9 cellular contexts compared by ENCODE assay signal in genomic region chr12:5083955-5084849, GRCh38. TPM values are rescaled to one million over a fixed set of nuclear protein-coding genes. Genes with fewer than 3 reads are reported as not detected.
A peak's percentile ranks its signal among the peaks of the same experiment; 100 is the strongest.
DNase-seq lines count a peak whose midpoint lies in the region; ATAC-seq and FAIRE-seq lines count a peak whose summit lies in the region.
"Had no signal": no experiment of that assay in that cellular context is flagged by ENCODE, and none has a peak within 500 bp of the region (broad histone marks: within the 10 kb centered on the region; RNA-seq: fewer than 3 reads in every experiment).

No MANE protein-coding gene starts in this region.

- peaks cover 2% of the 10 kb centered on the region for H3K4me1 ChIP-seq in right cardiac atrium (ENCODE audit: control insufficient read depth, insufficient read depth, low read length)

- H3K27me3 ChIP-seq in right cardiac atrium (ENCODE audit: control insufficient read depth, insufficient read depth), result no peaks in the 10 kb centered on the region

- no peaks in the 10 kb centered on the region for H3K27me3 Mint-ChIP-seq in activated CD8-positive, alpha-beta T cell treated with anti-CD3 and anti-CD28 coated beads, Interleukin-2, amount 10 ng/mL, durations not matched to agents 7 days and 5 days (ENCODE audit: low read depth)

- no peaks in the 10 kb centered on the region for H3K36me3 Mint-ChIP-seq in activated CD8-positive, alpha-beta T cell treated with anti-CD3 and anti-CD28 coated beads, Interleukin-2, amount 10 ng/mL, durations not matched to agents 7 days and 5 days (ENCODE audit: low read depth)

- 43% methylated on average over 11 of the region's 11 CpGs for WGBS in right cardiac atrium

- no peaks in the 10 kb centered on the region for H3K9me3 Mint-ChIP-seq in activated CD8-positive, alpha-beta T cell treated with anti-CD3 and anti-CD28 coated beads, Interleukin-2, amount 10 ng/mL, durations not matched to agents 7 days and 5 days (ENCODE audit: insufficient read depth)

- H3K9me3 ChIP-seq in right cardiac atrium (ENCODE audit: control insufficient read depth, low read length), result no peaks in the 10 kb centered on the region

- POLR2A ChIA-PET in activated CD8-positive, alpha-beta T cell treated with anti-CD3 and anti-CD28 coated beads, Interleukin-2, amount 10 ng/mL, durations not matched to agents 7 days and 5 days (lab: Charles Lee), result no interaction called here

- no peak overlapping the region for H3K27ac Mint-ChIP-seq in activated CD8-positive, alpha-beta T cell treated with anti-CD3 and anti-CD28 coated beads, Interleukin-2, amount 10 ng/mL, durations not matched to agents 7 days and 5 days

- no peak overlapping the region for H3K27ac ChIP-seq in right cardiac atrium (ENCODE audit: low read length)
- H3K27ac ChIP-seq: epithelial cell of prostate had no signal

- no peak overlapping the region for H3K4me3 Mint-ChIP-seq in activated CD8-positive, alpha-beta T cell treated with anti-CD3 and anti-CD28 coated beads, Interleukin-2, amount 10 ng/mL, durations not matched to agents 7 days and 5 days

- intact Hi-C loops in right cardiac atrium (cut with DNase I), result loop anchor here (2.0 to 10.0 kb wide), 4 partner anchors 61 to 229 kb away; no protein-coding TSS in a partner anchor

- H3K4me3 ChIP-seq in right cardiac atrium (ENCODE audit: low read length), result no peak overlapping the region

- peak; percentile 91 for FAIRE-seq in A204.1 (lab: Jason Lieb, UNC)

- in situ Hi-C loops in G401 (cut with HindIII; ENCODE audit: low sequenced_read_pairs), result no loop called here

- peak; percentile 81 for DNase-seq in G401 (ENCODE audit: low spot score)
- peak; percentile 20 for DNase-seq in NCI-H1417 treated with DMSO at 0.1 percent for 48 hours (lab: John Stamatoyannopoulos, UW)
- peak; percentile 42 for DNase-seq in activated CD8-positive, alpha-beta T cell treated with anti-CD3 and anti-CD28 coated beads, Interleukin-2, amount 10 ng/mL, durations not matched to agents 7 days and 5 days
- DNase-seq in right cardiac atrium, result no peak
- DNase-seq in smooth muscle cell of the brain vasculature (ENCODE audit: low read depth, low spot score), result peak; percentile 37

- CTCF ChIA-PET in activated CD8-positive, alpha-beta T cell treated with anti-CD3 and anti-CD28 coated beads, Interleukin-2, amount 10 ng/mL, durations not matched to agents 7 days and 5 days (lab: Charles Lee), result interaction anchor here (0.6 to 5.5 kb wide), 8 partner anchors 10 to 226 kb away, joined by 3 to 33 read pairs (median 4); no protein-coding TSS in a partner anchor

- no peak for ATAC-seq in activated CD8-positive, alpha-beta T cell treated with anti-CD3 and anti-CD28 coated beads, Interleukin-2, amount 10 ng/mL, durations not matched to agents 7 days and 5 days
- ATAC-seq in right cardiac atrium (peak; percentile 63 to 67), HG02885 (IDR thresholded peaks at IDR 0.05; ENCODE audit: poor library complexity, unreplicated experiment) (no peak), HG03521 (IDR thresholded peaks at IDR 0.05; ENCODE audit: unreplicated experiment) (no peak)

- no peaks in the 10 kb centered on the region for H3K4me1 Mint-ChIP-seq in activated CD8-positive, alpha-beta T cell treated with anti-CD3 and anti-CD28 coated beads, Interleukin-2, amount 10 ng/mL, durations not matched to agents 7 days and 5 days (ENCODE audit: low read depth)

RNA-seq across cellular contexts. Expression of gene KCNA5, which starts 40.5 kb away (rescaled TPM):
- total RNA-seq in G401 (2014; rRNA removed; shearing (Covaris generic)), result not detected in 2 replicates
- not detected for total RNA-seq in activated CD8-positive, alpha-beta T cell treated with anti-CD3 and anti-CD28 coated beads, Interleukin-2, amount 10 ng/mL, durations not matched to agents 7 days and 5 days
- total RNA-seq in right cardiac atrium, result 100 to 1,000 TPM; 119 to 171 (median 134) TPM
- 77.6 TPM for polyA plus RNA-seq in right cardiac atrium

Comparison
In these comparisons a context has a peak if more than half of its experiments do, and no peak if none do; other contexts are left out.
1. DNase-seq: peak in G401 (single experiment), NCI-H1417 treated with DMSO at 0.1 percent for 48 hours (single experiment), activated CD8-positive, alpha-beta T cell treated with anti-CD3 and anti-CD28 coated beads, Interleukin-2, amount 10 ng/mL, durations not matched to agents 7 days and 5 days (single experiment) and smooth muscle cell of the brain vasculature (single experiment); none in right cardiac atrium (0 of 3).
2. ATAC-seq: peak in right cardiac atrium (2 of 2); none in activated CD8-positive, alpha-beta T cell treated with anti-CD3 and anti-CD28 coated beads, Interleukin-2, amount 10 ng/mL, durations not matched to agents 7 days and 5 days (single experiment), HG02885 (single experiment) and HG03521 (single experiment).
3. RNA of gene KCNA5, which starts 40.5 kb away (total RNA-seq): 119 to 171 TPM in right cardiac atrium; not detected in G401 and not detected in activated CD8-positive, alpha-beta T cell treated with anti-CD3 and anti-CD28 coated beads, Interleukin-2, amount 10 ng/mL, durations not matched to agents 7 days and 5 days; every median in the first group is over 100 times any median in the second.